In the genomic region with DNA sequence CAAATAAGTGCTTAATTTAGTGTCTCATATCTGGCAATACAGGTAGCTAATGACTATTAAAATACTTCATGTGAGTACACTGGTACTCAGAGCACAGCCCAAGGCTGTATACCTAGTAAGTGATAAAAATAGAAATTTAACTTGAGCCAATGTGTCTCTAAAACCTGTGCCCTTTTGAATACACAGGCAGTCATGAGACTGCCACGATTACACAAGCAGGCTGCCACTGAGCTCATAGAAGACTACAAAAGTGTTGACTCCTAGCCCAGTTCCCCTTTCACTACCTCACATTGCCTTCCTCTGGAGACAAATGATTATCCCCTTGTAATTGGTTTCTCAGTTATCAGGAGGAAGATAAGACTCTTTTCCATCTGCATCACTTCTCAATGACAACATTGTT, we compare ENCODE assay signal across 13 cellular contexts.
DNase-seq lines count a peak whose midpoint lies in the region; ATAC-seq and TF ChIP-seq lines count a peak whose summit lies in the region.
"Had no signal": no experiment of that assay in that cellular context is flagged by ENCODE, and none has a peak within 500 bp of the region (broad histone marks: within the 10 kb centered on the region; RNA-seq: fewer than 3 reads in every experiment).

No MANE protein-coding gene starts in this region.

- H3K4me3 ChIP-seq in adipocyte (ENCODE audit: low read length), result peak overlapping the region; percentile 31
- H3K4me3 ChIP-seq in suprapubic skin, result no peak overlapping the region
- H3K4me3 ChIP-seq: ascending aorta, skin epidermis had no signal

- no peak for TF ChIP-seq CTCF in suprapubic skin (IDR thresholded peaks at IDR 0.05)

- 35% methylated on average over 1 of the region's 1 CpG for WGBS in suprapubic skin

- TF ChIP-seq EP300 in suprapubic skin (IDR thresholded peaks at IDR 0.05), result no peak

- no peak for TF ChIP-seq POLR2A in suprapubic skin (IDR thresholded peaks at IDR 0.05)

- H3K9me3 ChIP-seq in adipocyte (ENCODE audit: control insufficient read depth, low read length) (peaks cover 8% of the 10 kb centered on the region), suprapubic skin (no peaks in the 10 kb centered on the region)
- H3K9me3 ChIP-seq: ascending aorta had no signal

- H3K27me3 ChIP-seq in adipocyte (replicated peaks; ENCODE audit: control insufficient read depth, insufficient read depth, low read length) (no peaks in the 10 kb centered on the region), suprapubic skin (no peaks in the 10 kb centered on the region)
- H3K27me3 ChIP-seq: ascending aorta had no signal

- intact Hi-C loops in left ventricle myocardium superior (cut with micrococcal nuclease), result loop anchor here (10.0 kb wide), 1 partner anchor 202 kb away; no protein-coding TSS in a partner anchor

- DNase-seq in NCI-H345 (lab: John Stamatoyannopoulos, UW), result peak; percentile 26
- no peak for DNase-seq in NCI-H345 treated with DMSO at 0.1 percent for 48 hours (lab: John Stamatoyannopoulos, UW; ENCODE audit: unreplicated experiment)
- peak; percentile 70 for DNase-seq in adipocyte (ENCODE audit: low read depth)
- peak; percentile 53 for DNase-seq in left ventricle myocardium superior
- no peak for DNase-seq in suprapubic skin (ENCODE audit: low spot score in 2 of 2)
- no peak for DNase-seq in NCI-H2107 treated with DMSO at 0.1 percent for 48 hours (lab: John Stamatoyannopoulos, UW; ENCODE audit: unreplicated experiment)
- no peak for DNase-seq in Kasumi-1 (lab: John Stamatoyannopoulos, UW)
- DNase-seq: activated CD4-positive, alpha-beta T cell treated with anti-CD3 and anti-CD28 coated beads, Interleukin-2, amount 50 U/mL, for 4 hours; H7 had no signal

- H3K27ac ChIP-seq in suprapubic skin, result peak overlapping the region; percentile 9
- H3K27ac ChIP-seq: ascending aorta, skin epidermis had no signal

- H3K9ac ChIP-seq in adipocyte (ENCODE audit: low read length), result peak overlapping the region; percentile 57

- H3K4me1 ChIP-seq in adipocyte (ENCODE audit: control insufficient read depth, insufficient read depth, low read length) (peaks cover 32% of the 10 kb centered on the region), suprapubic skin (peaks cover 3% of the 10 kb centered on the region)
- H3K4me1 ChIP-seq: ascending aorta had no signal

- H3K36me3 ChIP-seq in adipocyte (ENCODE audit: control insufficient read depth, insufficient read depth, low read length, severe bottlenecking), result no peaks in the 10 kb centered on the region
- no peaks in the 10 kb centered on the region for H3K36me3 ChIP-seq in suprapubic skin
- H3K36me3 ChIP-seq: ascending aorta had no signal

- ATAC-seq in left ventricle myocardium superior (peak; percentile 93), GM18858 (IDR thresholded peaks at IDR 0.05; ENCODE audit: unreplicated experiment) (no peak)
- ATAC-seq: Panc1 had no signal

Comparison
In these comparisons a context has a peak if more than half of its experiments do, and no peak if none do; other contexts are left out.
1. DNase-seq: peak in NCI-H345 (single experiment), adipocyte (single experiment) and left ventricle myocardium superior (single experiment); none in NCI-H345 treated with DMSO at 0.1 percent for 48 hours (single experiment), suprapubic skin (0 of 2), NCI-H2107 treated with DMSO at 0.1 percent for 48 hours (single experiment) and Kasumi-1 (0 of 2).